Comparison of ENCODE assay signal across 8 cellular contexts in genomic region chr12:98503343-98503592, GRCh38. TPM values are rescaled to one million over a fixed set of nuclear protein-coding genes. Genes with fewer than 3 reads are reported as not detected.
DNase-seq lines count a peak whose midpoint lies in the region; ATAC-seq and TF ChIP-seq lines count a peak whose summit lies in the region.

No MANE protein-coding gene starts in this region.

- 0% methylated on average over 2 of the region's 16 CpGs; no CpG with 5 or more reads in 1 of the 2 experiments for WGBS in IMR-90 (ENCODE audit: extremely low coverage in 2 of 2, insufficient read length in 1 of 2), 2 experiments
- WGBS in stomach, 5 donors = 0 to 1% (median 0%) methylated on average over 16 of the region's 16 CpGs

- H3K4me1 ChIP-seq in IMR-90 (ENCODE audit: control insufficient read depth, insufficient read depth, low read length) (no peaks in the 10 kb centered on the region), stomach (peaks cover 0 to 34% (median 24%) of the 10 kb centered on the region in 4 donors)

- no peak for TF ChIP-seq RAD21 in IMR-90 (IDR thresholded peaks at IDR 0.05; ENCODE audit: low read length)
- TF ChIP-seq RAD21 in neural cell (conservative IDR thresholded peaks at IDR 0.05) = peak; percentile 17

- H3K4me2 ChIP-seq in IMR-90 (ENCODE audit: low read depth, low read length) (peak overlapping the region; percentile 85), neural cell (ENCODE audit: low read length) (no peak overlapping the region)

- H3K56ac ChIP-seq in IMR-90 (ENCODE audit: extremely low read depth, insufficient read depth, low read length) = peak overlapping the region; percentile 87

- ATAC-seq in GM21529 (IDR thresholded peaks at IDR 0.05; ENCODE audit: unreplicated experiment) (peak; percentile 55), IMR-90 (ENCODE audit: low read depth) (peak; percentile 82)

- H3K14ac ChIP-seq in IMR-90 (replicated peaks; ENCODE audit: low read depth, low read length) = peak overlapping the region; percentile 66

- H4K8ac ChIP-seq in IMR-90 (ENCODE audit: low read depth in 2 of 2, low read length in 2 of 2) = peak overlapping the region in 1 of 2 experiments; percentile 85; a peak in 3 of 4 replicates

- no peak overlapping the region for H2AK9ac ChIP-seq in IMR-90 (replicated peaks; ENCODE audit: low read depth, low read length, poor library complexity)

- H2BK15ac ChIP-seq in IMR-90 (ENCODE audit: low read depth, low read length) = no peak overlapping the region

- CTCF ChIA-PET in IMR-90 (lab: Yijun Ruan, JAX) = no interaction called here

- POLR2A ChIA-PET in IMR-90 (lab: Charles Lee; ENCODE audit: unreplicated experiment) = no interaction called here

- no peaks in the 10 kb centered on the region for H3K79me1 ChIP-seq in IMR-90 (ENCODE audit: low read depth in 1 of 2, low read length in 2 of 2)

- TF ChIP-seq POLR2A in IMR-90 (IDR thresholded peaks at IDR 0.05; ENCODE audit: low read depth, low read length) (no peak), stomach (IDR thresholded peaks at IDR 0.05) (no peak)

- no peak overlapping the region for H2AK5ac ChIP-seq in IMR-90 (ENCODE audit: low read depth, low read length)

- H3K23ac ChIP-seq in IMR-90 (ENCODE audit: low read depth, low read length) = peak overlapping the region; percentile 87

- no peaks in the 10 kb centered on the region for H3K9me2 ChIP-seq in neural cell (ENCODE audit: insufficient read depth, low read length)

- TF ChIP-seq CTCF in IMR-90 (conservative IDR thresholded peaks at IDR 0.05; ENCODE audit: low read depth, low read length) = no peak
- no peak for TF ChIP-seq CTCF in fibroblast of villous mesenchyme (IDR thresholded peaks at IDR 0.05; ENCODE audit: insufficient read depth, low read depth, low read length)
- no peak for TF ChIP-seq CTCF in neural cell (IDR thresholded peaks at IDR 0.05; ENCODE audit: poor library complexity, severe bottlenecking)
- no peak for TF ChIP-seq CTCF in stomach (IDR thresholded peaks at IDR 0.05)

- H2BK20ac ChIP-seq in IMR-90 (ENCODE audit: low read depth, low read length) = peak overlapping the region; percentile 77; the same call in 1 of the 2 replicates

- intact Hi-C loops in IMR-90 (cut with micrococcal nuclease) = loop anchor here (1.0 to 5.0 kb wide), 4 partner anchors 12 to 89 kb away; partner anchors contain the start of genes SLC25A3 and TMPO
- intact Hi-C loops in stomach (cut with DNase I; ENCODE audit: low total_unique reads) = no loop called here

- H2AFZ ChIP-seq in IMR-90 (replicated peaks; ENCODE audit: low read length, poor library complexity) (peak overlapping the region; percentile 90), neural cell (ENCODE audit: low read depth, low read length) (peak overlapping the region; percentile 80)

- H4K91ac ChIP-seq in IMR-90 (ENCODE audit: insufficient read depth, low read depth, low read length) = peak overlapping the region; percentile 7; the same call in 1 of the 2 replicates

- in situ Hi-C loops in IMR-90 (cut with MboI; ENCODE audit: low sequenced_read_pairs) = no loop called here

- no peaks in the 10 kb centered on the region for H3K36me3 ChIP-seq in IMR-90 (ENCODE audit: control insufficient read depth, insufficient read depth, low read length)
- H3K36me3 ChIP-seq in neural cell (ENCODE audit: insufficient read depth, low read length) = no peaks in the 10 kb centered on the region
- no peaks in the 10 kb centered on the region for H3K36me3 ChIP-seq in stomach

- H3K4me3 ChIP-seq in IMR-90 (ENCODE audit: insufficient read depth, low read depth, low read length) (peak overlapping the region; percentile 72), fibroblast of villous mesenchyme (ENCODE audit: low read depth, low read length) (peak overlapping the region; percentile 83), neural cell (ENCODE audit: low read length) (peak overlapping the region; percentile 68), stomach (peak overlapping the region; percentile 51 to 63 (median 60))

- no peaks in the 10 kb centered on the region for H3F3A ChIP-seq in neural cell (ENCODE audit: insufficient read depth, low read length, poor library complexity, severe bottlenecking)

- H3K9me3 ChIP-seq in IMR-90 (ENCODE audit: control insufficient read depth, insufficient read depth, low read length) (no peaks in the 10 kb centered on the region), neural cell (ENCODE audit: low read length) (no peaks in the 10 kb centered on the region), stomach (no peaks in the 10 kb centered on the region)

- H3K9ac ChIP-seq in IMR-90 (ENCODE audit: low read depth, low read length) (peak overlapping the region; percentile 94), neural cell (ENCODE audit: low read length) (peak overlapping the region; percentile 83)

- peak overlapping the region; percentile 95 for H2BK5ac ChIP-seq in IMR-90 (ENCODE audit: low read depth, low read length, poor library complexity, severe bottlenecking)

- H3K79me2 ChIP-seq in neural cell (replicated peaks; ENCODE audit: insufficient read depth, low read length) = no peaks in the 10 kb centered on the region

- peak overlapping the region; percentile 58 for H3K18ac ChIP-seq in IMR-90 (ENCODE audit: low read depth, low read length)

- BruUV-seq in IMR-90 (replicated peaks; lab: Mats Ljungman, UMichigan) = no TSS peak

- DNase-seq in DMS53 (lab: John Stamatoyannopoulos, UW) (peak; percentile 97), IMR-90 (peak; percentile 92), RPMI8226 (peak; percentile 92), activated gamma-delta T cell (lab: John Stamatoyannopoulos, UW) (peak; percentile 38), fibroblast of villous mesenchyme (ENCODE audit: low read depth) (peak; percentile 96), stomach (peak; percentile 90)

- peak overlapping the region; percentile 86 for H2BK120ac ChIP-seq in IMR-90 (ENCODE audit: low read depth, low read length)

- H3K27ac ChIP-seq in IMR-90 (ENCODE audit: insufficient read depth, low read length) = peak overlapping the region; percentile 93
- H3K27ac ChIP-seq in neural cell (ENCODE audit: low read length) = peak overlapping the region; percentile 95
- H3K27ac ChIP-seq in stomach = peak overlapping the region; percentile 90 to 98 (median 94)

- H4K5ac ChIP-seq in IMR-90 (ENCODE audit: low read depth, low read length) = peak overlapping the region; percentile 43; the same call in 1 of the 2 replicates

- no peak for TF ChIP-seq EP300 in neural cell (conservative IDR thresholded peaks at IDR 0.05; ENCODE audit: poor library complexity, severe bottlenecking)
- no peak for TF ChIP-seq EP300 in stomach (IDR thresholded peaks at IDR 0.05)

- H4K20me1 ChIP-seq in IMR-90 (ENCODE audit: insufficient read depth, low read length) (no peaks in the 10 kb centered on the region; the same call in 1 of the 2 replicates), neural cell (ENCODE audit: insufficient read depth) (no peaks in the 10 kb centered on the region)

- dilution Hi-C loops in IMR-90 (cut with HindIII; ENCODE audit: low sequenced_read_pairs, unreplicated experiment) = no loop called here

- peak overlapping the region; percentile 68; the same call in 1 of the 2 replicates for H3K4ac ChIP-seq in IMR-90 (ENCODE audit: low read depth, low read length)

- H3K27me3 ChIP-seq in IMR-90 (ENCODE audit: control insufficient read depth, insufficient read depth, low read length) (no peaks in the 10 kb centered on the region), neural cell (ENCODE audit: insufficient read depth, low read depth, low read length) (no peaks in the 10 kb centered on the region), stomach (no peaks in the 10 kb centered on the region)

- H3K9me1 ChIP-seq in IMR-90 (ENCODE audit: insufficient read depth, low read length) = no peaks in the 10 kb centered on the region; the same call in 1 of the 2 replicates

TF ChIP-seq in IMR-90, 13 proteins besides CTCF, POLR2A, EP300 and RAD21 (continues in another document):
- peak; percentile 68; the same call in 1 of the 2 replicates for TF ChIP-seq MAZ (IDR thresholded peaks at IDR 0.05; ENCODE audit: borderline replicate concordance, low read depth, low read length)
- TF ChIP-seq BHLHE40 (IDR thresholded peaks at IDR 0.05; ENCODE audit: low read depth, low read length) = no peak
- TF ChIP-seq, protein P1, sequence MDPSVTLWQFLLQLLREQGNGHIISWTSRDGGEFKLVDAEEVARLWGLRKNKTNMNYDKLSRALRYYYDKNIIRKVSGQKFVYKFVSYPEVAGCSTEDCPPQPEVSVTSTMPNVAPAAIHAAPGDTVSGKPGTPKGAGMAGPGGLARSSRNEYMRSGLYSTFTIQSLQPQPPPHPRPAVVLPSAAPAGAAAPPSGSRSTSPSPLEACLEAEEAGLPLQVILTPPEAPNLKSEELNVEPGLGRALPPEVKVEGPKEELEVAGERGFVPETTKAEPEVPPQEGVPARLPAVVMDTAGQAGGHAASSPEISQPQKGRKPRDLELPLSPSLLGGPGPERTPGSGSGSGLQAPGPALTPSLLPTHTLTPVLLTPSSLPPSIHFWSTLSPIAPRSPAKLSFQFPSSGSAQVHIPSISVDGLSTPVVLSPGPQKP (IDR thresholded peaks at IDR 0.05; ENCODE audit: borderline replicate concordance, low read depth, low read length) = no peak
- no peak for TF ChIP-seq SMC3 (IDR thresholded peaks at IDR 0.05; ENCODE audit: low read depth, low read length)

TF ChIP-seq in neural cell, 6 proteins besides CTCF, POLR2A, EP300 and RAD21:
- TF ChIP-seq EZH2 (IDR thresholded peaks at IDR 0.05; ENCODE audit: borderline replicate concordance, insufficient read depth, low read length, poor library complexity, severe bottlenecking) = no peak

RNA-seq across cellular contexts. Expression of gene TMPO, which starts 12.1 kb away (rescaled TPM):
- total RNA-seq in IMR-90 (2012; rRNA removed) (62.0 and 102 TPM in 2 replicates), fibroblast of villous mesenchyme (89.2 and 124 TPM in 2 replicates), stomach (100 to 1,000 TPM in 3 of 5 donors, 10 to 100 TPM in 2; 37.9 to 209 (median 113) TPM)
- polyA plus RNA-seq in IMR-90 (2012; rRNA removed) (27.5 and 30.0 TPM in 2 replicates), neural cell (133 and 143 TPM in 2 replicates), stomach (10 to 100 TPM; 22.8 to 29.6 (median 24.6) TPM)
- polyA plus RNA-seq in IMR-90 (2012; cell fraction: cytosol; rRNA removed) = 9.5 and 14.4 TPM in 2 replicates
- polyA plus RNA-seq in IMR-90 (2012; cell fraction: nucleus; rRNA removed; ENCODE audit: low replicate concordance) = 8.7 and 17.1 TPM in 2 replicates
- 247 and 250 TPM in 2 replicates for polyA minus RNA-seq in neural cell

Comparison
In these comparisons a context has a peak if more than half of its experiments do, and no peak if none do; other contexts are left out.
1. Peak in every context shown above with its lines: DNase-seq, ATAC-seq, H3K4me3 ChIP-seq and H3K27ac ChIP-seq.
2. DNase-seq: peak in every context shown above with its lines; median percentile 97 in DMS53; 96 in fibroblast of villous mesenchyme; 92 in IMR-90; 92 in RPMI8226; 90 in stomach; 38 in activated gamma-delta T cell.